Comparison of ENCODE assay signal across 19 cellular contexts in genomic region chr16:86126891-86127290, GRCh38.
DNase-seq lines count a peak whose midpoint lies in the region; ATAC-seq and TF ChIP-seq lines count a peak whose summit lies in the region.
"Had no signal": no experiment of that assay in that cellular context is flagged by ENCODE, and none has a peak within 500 bp of the region (broad histone marks: within the 10 kb centered on the region; RNA-seq: fewer than 3 reads in every experiment).

No MANE protein-coding gene starts in this region.

- no peak overlapping the region for H2BK20ac ChIP-seq in IMR-90 (ENCODE audit: low read depth, low read length)

- TF ChIP-seq POLR2A in IMR-90 (IDR thresholded peaks at IDR 0.05; ENCODE audit: low read depth, low read length) = no peak

- no peak overlapping the region for H4K8ac ChIP-seq in IMR-90 (ENCODE audit: low read depth in 2 of 2, low read length in 2 of 2)

- peaks cover 2% of the 10 kb centered on the region for H3K4me1 ChIP-seq in IMR-90 (ENCODE audit: control insufficient read depth, insufficient read depth, low read length)
- H3K4me1 ChIP-seq: BLaER1, Caco-2, HAP-1 had no signal

- no peak overlapping the region for H3K4me2 ChIP-seq in IMR-90 (ENCODE audit: low read depth, low read length)
- H3K4me2 ChIP-seq: BLaER1, GM23338 had no signal

- H3K23ac ChIP-seq in IMR-90 (ENCODE audit: low read depth, low read length) = no peak overlapping the region

- H3K4me3 Mint-ChIP-seq in osteocyte (ENCODE audit: unreplicated experiment) = no peak overlapping the region
- H3K4me3 Mint-ChIP-seq: B cell; CD4-positive, CD25-positive, alpha-beta regulatory T cell; CD8-positive, alpha-beta T cell; GM23338; HFFc6 had no signal

- CTCF ChIA-PET in IMR-90 (lab: Yijun Ruan, JAX) = no interaction called here

- H2AK9ac ChIP-seq in IMR-90 (replicated peaks; ENCODE audit: low read depth, low read length, poor library complexity) = peak overlapping the region; percentile 82

- H3K4me1 Mint-ChIP-seq in osteocyte (ENCODE audit: unreplicated experiment) = no peaks in the 10 kb centered on the region
- H3K4me1 Mint-ChIP-seq: B cell; CD4-positive, CD25-positive, alpha-beta regulatory T cell had no signal

- intact Hi-C loops in cardiac septum (cut with DNase I) = no loop called here
- intact Hi-C loops in left ventricle myocardium superior (cut with micrococcal nuclease) = no loop called here
- intact Hi-C loops in IMR-90 (cut with micrococcal nuclease) = no loop called here

- H3K4ac ChIP-seq in IMR-90 (ENCODE audit: low read depth, low read length) = no peak overlapping the region

- in situ Hi-C loops in IMR-90 (cut with MboI; ENCODE audit: low sequenced_read_pairs) = no loop called here

- H2AK5ac ChIP-seq in IMR-90 (ENCODE audit: low read depth, low read length) = 0 out of 2 replicates have a peak overlapping the region, but pooled peaks have one; percentile 18

- POLR2A ChIA-PET in IMR-90 (lab: Charles Lee; ENCODE audit: unreplicated experiment) = no interaction called here

- no peak overlapping the region for H3K4me3 ChIP-seq in IMR-90 (ENCODE audit: insufficient read depth, low read depth, low read length)
- H3K4me3 ChIP-seq: BLaER1, GM12878, GM23338, HAP-1 had no signal

- H4K91ac ChIP-seq in IMR-90 (ENCODE audit: insufficient read depth, low read depth, low read length) = no peak overlapping the region

- peak overlapping the region; percentile 58 for H2AFZ ChIP-seq in IMR-90 (replicated peaks; ENCODE audit: low read length, poor library complexity)
- H2AFZ ChIP-seq: GM23338 had no signal

- H3K9me3 Mint-ChIP-seq in osteocyte (ENCODE audit: unreplicated experiment) = no peaks in the 10 kb centered on the region
- H3K9me3 Mint-ChIP-seq: CD8-positive, alpha-beta T cell; GM23338; HFFc6 had no signal

- H3K9ac ChIP-seq in IMR-90 (ENCODE audit: low read depth, low read length) = no peak overlapping the region
- H3K9ac ChIP-seq: BLaER1 had no signal

- H4K20me1 ChIP-seq in IMR-90 (ENCODE audit: insufficient read depth, low read length) = no peaks in the 10 kb centered on the region
- H4K20me1 ChIP-seq: BLaER1 had no signal

- no peaks in the 10 kb centered on the region for H3K9me3 ChIP-seq in IMR-90 (ENCODE audit: control insufficient read depth, insufficient read depth, low read length)
- H3K9me3 ChIP-seq: BLaER1, Caco-2, HAP-1 had no signal

- no peaks in the 10 kb centered on the region for H3K36me3 Mint-ChIP-seq in osteocyte (ENCODE audit: unreplicated experiment)
- H3K36me3 Mint-ChIP-seq: CD4-positive, CD25-positive, alpha-beta regulatory T cell; CD8-positive, alpha-beta T cell had no signal

- H3K56ac ChIP-seq in IMR-90 (ENCODE audit: extremely low read depth, insufficient read depth, low read length) = no peak overlapping the region

- H3K27ac Mint-ChIP-seq in osteocyte (ENCODE audit: unreplicated experiment) = no peak overlapping the region
- H3K27ac Mint-ChIP-seq: B cell; CD4-positive, CD25-positive, alpha-beta regulatory T cell; CD8-positive, alpha-beta T cell; GM23338; HFFc6 had no signal

- WGBS in IMR-90 (ENCODE audit: extremely low coverage in 2 of 2, insufficient read length in 1 of 2), 2 experiments = 68% methylated on average over 4 of the region's 12 CpGs; no CpG with 5 or more reads in 1 of the 2 experiments

- H3K27me3 Mint-ChIP-seq in osteocyte (ENCODE audit: unreplicated experiment) = peaks cover 27% of the 10 kb centered on the region

- H2BK120ac ChIP-seq in IMR-90 (ENCODE audit: low read depth, low read length) = no peak overlapping the region

- H3K27ac ChIP-seq in IMR-90 (ENCODE audit: insufficient read depth, low read length) = no peak overlapping the region
- H3K27ac ChIP-seq: 22Rv1, BLaER1, C4-2B had no signal

- H3K36me3 ChIP-seq in IMR-90 (ENCODE audit: control insufficient read depth, insufficient read depth, low read length) = no peaks in the 10 kb centered on the region
- H3K36me3 ChIP-seq: BLaER1, HAP-1 had no signal

- no TSS peak for BruUV-seq in IMR-90 (replicated peaks; lab: Mats Ljungman, UMichigan)

- no peaks in the 10 kb centered on the region for H3K79me1 ChIP-seq in IMR-90 (ENCODE audit: low read depth in 1 of 2, low read length in 2 of 2)

- peaks cover 6% of the 10 kb centered on the region for H3K27me3 ChIP-seq in IMR-90 (ENCODE audit: control insufficient read depth, insufficient read depth, low read length)
- H3K27me3 ChIP-seq: BLaER1 had no signal

- H2BK15ac ChIP-seq in IMR-90 (ENCODE audit: low read depth, low read length) = no peak overlapping the region; the same call in 2 of the 3 replicates

- 0 out of 2 replicates have a peak, but pooled peaks cover 1% of the 10 kb centered on the region for H3K9me1 ChIP-seq in IMR-90 (ENCODE audit: insufficient read depth, low read length)

- TF ChIP-seq CTCF in IMR-90 (conservative IDR thresholded peaks at IDR 0.05; ENCODE audit: low read depth, low read length) = no peak
- TF ChIP-seq CTCF in osteocyte (IDR thresholded peaks at IDR 0.05) = no peak

- dilution Hi-C loops in IMR-90 (cut with HindIII; ENCODE audit: low sequenced_read_pairs, unreplicated experiment) = no loop called here

- no peak for TF ChIP-seq RAD21 in IMR-90 (IDR thresholded peaks at IDR 0.05; ENCODE audit: low read length)

- no peak overlapping the region for H4K5ac ChIP-seq in IMR-90 (ENCODE audit: low read depth, low read length)

- ATAC-seq in left ventricle myocardium superior (no peak), IMR-90 (ENCODE audit: low read depth) (no peak)
- ATAC-seq: CD8-positive, alpha-beta T cell; GM12878; GM23338 had no signal

- DNase-seq in cardiac septum (ENCODE audit: low spot score) = peak; percentile 4
- no peak for DNase-seq in left ventricle myocardium superior
- no peak for DNase-seq in IMR-90
- peak; percentile 51 for DNase-seq in osteocyte (ENCODE audit: extremely low spot score, unreplicated experiment)
- DNase-seq in globus pallidus (ENCODE audit: low spot score) = no peak
- DNase-seq in NCI-H345 treated with DMSO at 0.1 percent for 48 hours (lab: John Stamatoyannopoulos, UW; ENCODE audit: unreplicated experiment) = no peak
- DNase-seq: Caco-2; CD4-positive, CD25-positive, alpha-beta regulatory T cell; CD8-positive, alpha-beta T cell; DMS153; DND-41; HFFc6 had no signal

- no peak overlapping the region for H3K14ac ChIP-seq in IMR-90 (replicated peaks; ENCODE audit: low read depth, low read length)

- H2BK5ac ChIP-seq in IMR-90 (ENCODE audit: low read depth, low read length, poor library complexity, severe bottlenecking) = no peak overlapping the region

- no peak overlapping the region for H3K18ac ChIP-seq in IMR-90 (ENCODE audit: low read depth, low read length)

TF ChIP-seq in IMR-90, 13 proteins besides CTCF, POLR2A, EP300 and RAD21:
- TF ChIP-seq USF2 (IDR thresholded peaks at IDR 0.05; ENCODE audit: low read depth, low read length) = no peak
- TF ChIP-seq RCOR1 (IDR thresholded peaks at IDR 0.05; ENCODE audit: insufficient replicate concordance, low read length) = no peak

Comparison
In these comparisons a context has a peak if more than half of its experiments do, and no peak if none do; other contexts are left out.
1. DNase-seq: peak in cardiac septum (single experiment) and osteocyte (single experiment); none in left ventricle myocardium superior (single experiment), IMR-90 (single experiment), globus pallidus (single experiment) and NCI-H345 treated with DMSO at 0.1 percent for 48 hours (single experiment).